In the genomic region with DNA sequence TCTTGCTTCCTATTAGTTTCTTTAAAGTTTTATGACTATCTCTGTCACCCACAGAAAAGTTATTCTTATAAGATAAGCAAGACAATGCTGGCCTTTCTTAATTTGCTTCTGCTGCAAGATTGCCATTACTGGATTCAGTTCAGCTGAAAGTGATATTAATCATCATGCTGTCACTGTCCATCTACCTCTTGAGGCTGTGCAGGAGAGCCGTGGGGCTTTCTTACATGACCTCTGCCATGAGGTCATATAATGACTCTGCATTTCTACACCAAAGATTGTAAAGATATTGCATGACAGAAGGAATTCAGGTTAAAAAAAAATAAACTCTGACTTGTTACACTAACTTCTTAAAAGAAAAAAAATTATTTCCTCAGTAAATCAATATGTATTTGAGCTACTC, we compare ENCODE assay signal across 19 cellular contexts.
DNase-seq lines count a peak whose midpoint lies in the region; ATAC-seq, FAIRE-seq and TF ChIP-seq lines count a peak whose summit lies in the region.
"Had no signal": no experiment of that assay in that cellular context is flagged by ENCODE, and none has a peak within 500 bp of the region (broad histone marks: within the 10 kb centered on the region; RNA-seq: fewer than 3 reads in every experiment).

No MANE protein-coding gene starts in this region.

- H3K9me3 ChIP-seq in left ventricle myocardium inferior (replicated peaks) (no peaks in the 10 kb centered on the region), GM12878 (replicated peaks; ENCODE audit: control insufficient read depth, insufficient read depth, low read length) (no peaks in the 10 kb centered on the region), smooth muscle cell (replicated peaks; ENCODE audit: low read depth) (no peaks in the 10 kb centered on the region)
- H3K9me3 ChIP-seq: transverse colon had no signal

- no peak for TF ChIP-seq RAD21 in GM12878 (IDR thresholded peaks at IDR 0.05; ENCODE audit: insufficient read depth, low read depth, low read length)

- ATAC-seq in GM12878: peak; percentile 60
- ATAC-seq: right cardiac atrium had no signal

- FAIRE-seq in GM12878 (lab: Jason Lieb, UNC): no peak

- H3K27me3 ChIP-seq in left ventricle myocardium inferior (ENCODE audit: low read depth) (no peaks in the 10 kb centered on the region), KMS-11 (ENCODE audit: insufficient read depth, low read depth) (no peaks in the 10 kb centered on the region), GM12878 (replicated peaks in 1 of 2; ENCODE audit: control insufficient read depth in 2 of 2, insufficient read depth in 2 of 2, low read length in 1 of 2) (no peaks in the 10 kb centered on the region), smooth muscle cell (ENCODE audit: low read depth) (no peaks in the 10 kb centered on the region)
- H3K27me3 ChIP-seq: transverse colon had no signal

- SMC1A ChIA-PET in GM12878 (lab: Charles Lee; ENCODE audit: uncharacterized antibody, unreplicated experiment): interaction anchor here (1.2 to 2.5 kb wide), 4 partner anchors 11 to 179 kb away, joined by 3 to 6 read pairs (median 4); no protein-coding TSS in a partner anchor

- RAD21 ChIA-PET in GM12878 (lab: Charles Lee; ENCODE audit: unreplicated experiment): interaction anchor here (1.3 kb wide), 1 partner anchor 185 kb away, joined by 6 read pairs; no protein-coding TSS in a partner anchor

- CTCF ChIA-PET in GM12878 (lab: Yijun Ruan, JAX): no interaction called here
- CTCF ChIA-PET in activated naive CD4-positive, alpha-beta T cell treated with anti-CD3 and anti-CD28 coated beads, Interleukin-2, amount 10 ng/mL, durations not matched to agents 7 days and 5 days (lab: Charles Lee): no interaction called here

- H3K4me2 ChIP-seq in KMS-11 (peak overlapping the region; percentile 25; the same call in 1 of the 2 replicates), GM12878 (ENCODE audit: control insufficient read depth, insufficient read depth) (no peak overlapping the region), smooth muscle cell (peak overlapping the region; percentile 7)

- in situ Hi-C loops in GM12878 (cut with MboI): no loop called here

- H3K36me3 ChIP-seq in left ventricle myocardium inferior (no peaks in the 10 kb centered on the region), KMS-11 (ENCODE audit: insufficient read depth) (no peaks in the 10 kb centered on the region), GM12878 (ENCODE audit: control insufficient read depth in 2 of 2, insufficient read depth in 2 of 2, low read length in 1 of 2) (no peaks in the 10 kb centered on the region), smooth muscle cell (ENCODE audit: low read depth) (no peaks in the 10 kb centered on the region)
- H3K36me3 ChIP-seq: transverse colon had no signal

- BruUV-seq in GM12878 (replicated peaks; lab: Mats Ljungman, UMichigan): no TSS peak

- H3K4me1 ChIP-seq in left ventricle myocardium inferior (peaks cover 30% of the 10 kb centered on the region), KMS-11 (ENCODE audit: low read depth, poor library complexity, severe bottlenecking) (peaks cover 50% of the 10 kb centered on the region), GM12878 (ENCODE audit: control insufficient read depth, insufficient read depth, low read length) (no peaks in the 10 kb centered on the region), smooth muscle cell (ENCODE audit: low read depth) (no peaks in the 10 kb centered on the region)
- H3K4me1 ChIP-seq: transverse colon had no signal

- no peaks in the 10 kb centered on the region for H3F3A ChIP-seq in smooth muscle cell (ENCODE audit: low read depth)

- 35% methylated on average over 1 of the region's 1 CpG for WGBS in GM12878 (ENCODE audit: insufficient coverage, insufficient replicate concordance, low lambda C conversion rate, missing lambda C conversion rate)
- WGBS in smooth muscle cell (ENCODE audit: low lambda C conversion rate): 29% methylated on average over 1 of the region's 1 CpG

- H3K27me3 Mint-ChIP-seq in activated naive CD4-positive, alpha-beta T cell treated with anti-CD3 and anti-CD28 coated beads, Interleukin-2, amount 10 ng/mL, durations not matched to agents 7 days and 5 days: no peaks in the 10 kb centered on the region
- H3K27me3 Mint-ChIP-seq: brain, naive B cell had no signal

- POLR2A ChIA-PET in GM12878 (lab: Charles Lee): no interaction called here

- TF ChIP-seq CTCF in left ventricle myocardium inferior (IDR thresholded peaks at IDR 0.05; ENCODE audit: borderline replicate concordance) (no peak), KMS-11 (conservative IDR thresholded peaks at IDR 0.05; ENCODE audit: low read depth, low read length) (no peak), GM12878 (IDR thresholded peaks at IDR 0.05 in 2 of 3, conservative IDR thresholded peaks at IDR 0.05 in 1 of 3; ENCODE audit: control insufficient read depth in 2 of 3, extremely low read depth in 1 of 3, insufficient read depth in 1 of 3, low read depth in 3 of 3, low read length in 3 of 3) (no peak), smooth muscle cell (IDR thresholded peaks at IDR 0.05; ENCODE audit: borderline replicate concordance, insufficient read depth, poor library complexity, severe bottlenecking) (no peak)

- H3K36me3 Mint-ChIP-seq in activated naive CD4-positive, alpha-beta T cell treated with anti-CD3 and anti-CD28 coated beads, Interleukin-2, amount 10 ng/mL, durations not matched to agents 7 days and 5 days: no peaks in the 10 kb centered on the region
- H3K36me3 Mint-ChIP-seq: brain, naive B cell had no signal

- H4K20me1 ChIP-seq in KMS-11 (ENCODE audit: insufficient read depth) (no peaks in the 10 kb centered on the region), GM12878 (ENCODE audit: control insufficient read depth, insufficient read depth) (no peaks in the 10 kb centered on the region), smooth muscle cell (ENCODE audit: low read depth) (no peaks in the 10 kb centered on the region)

- no peak overlapping the region for H3K4me3 ChIP-seq in left ventricle myocardium inferior
- H3K4me3 ChIP-seq in KMS-11 (IDR thresholded peaks at IDR 0.05; ENCODE audit: insufficient read depth, low read depth, low read length): no peak overlapping the region
- no peak overlapping the region for H3K4me3 ChIP-seq in GM12878
- H3K4me3 ChIP-seq in smooth muscle cell: no peak overlapping the region
- H3K4me3 ChIP-seq: transverse colon had no signal

- no peaks in the 10 kb centered on the region for H3K4me1 Mint-ChIP-seq in activated naive CD4-positive, alpha-beta T cell treated with anti-CD3 and anti-CD28 coated beads, Interleukin-2, amount 10 ng/mL, durations not matched to agents 7 days and 5 days
- H3K4me1 Mint-ChIP-seq: naive B cell had no signal

- no peaks in the 10 kb centered on the region for H3K9me3 Mint-ChIP-seq in activated naive CD4-positive, alpha-beta T cell treated with anti-CD3 and anti-CD28 coated beads, Interleukin-2, amount 10 ng/mL, durations not matched to agents 7 days and 5 days
- H3K9me3 Mint-ChIP-seq: brain had no signal

- intact Hi-C loops in left ventricle myocardium inferior (cut with micrococcal nuclease): no loop called here
- intact Hi-C loops in cardiac septum (cut with DNase I): loop anchor here (5.0 kb wide), 1 partner anchor 107 kb away; the partner anchor contains the start of gene TRDN
- intact Hi-C loops in GM12878 (cut with micrococcal nuclease; ENCODE audit: unreplicated experiment): no loop called here

- no peak overlapping the region for H3K9ac ChIP-seq in KMS-11
- no peak overlapping the region for H3K9ac ChIP-seq in GM12878 (ENCODE audit: control insufficient read depth, insufficient read depth, low read length)
- H3K9ac ChIP-seq in smooth muscle cell (ENCODE audit: low read depth): no peak overlapping the region

- no peaks in the 10 kb centered on the region for H3K79me2 ChIP-seq in KMS-11 (ENCODE audit: insufficient read depth, low read depth)
- no peaks in the 10 kb centered on the region for H3K79me2 ChIP-seq in GM12878 (ENCODE audit: control insufficient read depth, insufficient read depth, low read length)
- no peaks in the 10 kb centered on the region for H3K79me2 ChIP-seq in smooth muscle cell (ENCODE audit: low read depth)

- H3K27ac ChIP-seq in left ventricle myocardium inferior (replicated peaks): peak overlapping the region; percentile 78
- no peak overlapping the region for H3K27ac ChIP-seq in KMS-11
- H3K27ac ChIP-seq in GM12878 (ENCODE audit: control insufficient read depth, insufficient read depth): no peak overlapping the region
- peak overlapping the region; percentile 47 for H3K27ac ChIP-seq in smooth muscle cell (ENCODE audit: low read depth)
- H3K27ac ChIP-seq: transverse colon, VCaP had no signal

- DNase-seq in left ventricle myocardium inferior (no peak), cardiac septum (ENCODE audit: low spot score) (no peak), GM12878 (ENCODE audit: low read depth, low spot score) (no peak), smooth muscle cell (lab: John Stamatoyannopoulos, UW; ENCODE audit: unreplicated experiment) (no peak), Kasumi-1 (lab: John Stamatoyannopoulos, UW) (no peak), NCI-H187 treated with DMSO at 0.1 percent for 48 hours (lab: John Stamatoyannopoulos, UW) (no peak)
- no peak for DNase-seq in activated naive CD4-positive, alpha-beta T cell treated with anti-CD3 and anti-CD28 coated beads, Interleukin-2, amount 10 ng/mL, durations not matched to agents 7 days and 5 days
- DNase-seq: DND-41, IMR-90, left cardiac atrium, naive B cell, NCI-H1694 treated with DMSO at 0.1 percent for 48 hours, NCI-H774, right cardiac atrium, SIG-M5, transverse colon had no signal

- TF ChIP-seq POLR2A in GM12878 (IDR thresholded peaks at IDR 0.05; ENCODE audit: low read depth, low read length): no peak

- H2AFZ ChIP-seq in KMS-11 (ENCODE audit: low read depth) (no peak overlapping the region), GM12878 (ENCODE audit: control insufficient read depth, low read depth, low read length) (no peak overlapping the region), smooth muscle cell (ENCODE audit: low read depth) (no peak overlapping the region)

- no peak for TF ChIP-seq EP300 in GM12878 (IDR thresholded peaks at IDR 0.05; ENCODE audit: borderline replicate concordance in 1 of 2, control insufficient read depth in 1 of 2, low read depth in 2 of 2, low read length in 2 of 2)

- no peak overlapping the region for H3K27ac Mint-ChIP-seq in activated naive CD4-positive, alpha-beta T cell treated with anti-CD3 and anti-CD28 coated beads, Interleukin-2, amount 10 ng/mL, durations not matched to agents 7 days and 5 days
- H3K27ac Mint-ChIP-seq: naive B cell had no signal

- no peak overlapping the region for H3K4me3 Mint-ChIP-seq in activated naive CD4-positive, alpha-beta T cell treated with anti-CD3 and anti-CD28 coated beads, Interleukin-2, amount 10 ng/mL, durations not matched to agents 7 days and 5 days
- H3K4me3 Mint-ChIP-seq: brain, naive B cell had no signal

TF ChIP-seq in GM12878, 131 proteins besides CTCF, POLR2A, EP300 and RAD21 (continues in another document):
- TF ChIP-seq, protein P1, sequence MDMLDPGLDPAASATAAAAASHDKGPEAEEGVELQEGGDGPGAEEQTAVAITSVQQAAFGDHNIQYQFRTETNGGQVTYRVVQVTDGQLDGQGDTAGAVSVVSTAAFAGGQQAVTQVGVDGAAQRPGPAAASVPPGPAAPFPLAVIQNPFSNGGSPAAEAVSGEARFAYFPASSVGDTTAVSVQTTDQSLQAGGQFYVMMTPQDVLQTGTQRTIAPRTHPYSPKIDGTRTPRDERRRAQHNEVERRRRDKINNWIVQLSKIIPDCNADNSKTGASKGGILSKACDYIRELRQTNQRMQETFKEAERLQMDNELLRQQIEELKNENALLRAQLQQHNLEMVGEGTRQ (IDR thresholded peaks at IDR 0.05; ENCODE audit: borderline replicate concordance, low read depth, low read length): no peak

Comparison
In these comparisons a context has a peak if more than half of its experiments do, and no peak if none do; other contexts are left out.
1. H3K27ac ChIP-seq: peak in left ventricle myocardium inferior (single experiment) and smooth muscle cell (single experiment); none in KMS-11 (single experiment) and GM12878 (single experiment).